27 cellular contexts compared by ENCODE assay signal in genomic region chr16:522320-523096, GRCh38. TPM values are rescaled to one million over a fixed set of nuclear protein-coding genes. Genes with fewer than 3 reads are reported as not detected.
DNase-seq lines count a peak whose midpoint lies in the region; ATAC-seq, FAIRE-seq and TF ChIP-seq lines count a peak whose summit lies in the region.
"Had no signal": no experiment of that assay in that cellular context is flagged by ENCODE, and none has a peak within 500 bp of the region (broad histone marks: within the 10 kb centered on the region; RNA-seq: fewer than 3 reads in every experiment).

No MANE protein-coding gene starts in this region.

- peak overlapping the region in 1 of 2 experiments; percentile 74; a peak in 2 of 4 replicates for H3K9ac ChIP-seq in K562 (ENCODE audit: insufficient read depth in 1 of 2, low read depth in 2 of 2, low read length in 2 of 2)
- H3K9ac ChIP-seq: KMS-11 had no signal

- H3K4me3 ChIP-seq in K562 (no peak overlapping the region), ovary (no peak overlapping the region)
- H3K4me3 ChIP-seq: prostate gland, testis had no signal

- H3K4me1 Mint-ChIP-seq in activated naive CD4-positive, alpha-beta T cell treated with anti-CD3 and anti-CD28 coated beads for 36 hours (ENCODE audit: low read depth), result peaks cover 22% of the 10 kb centered on the region

- WGBS in K562 (ENCODE audit: insufficient coverage, low coverage, missing lambda C conversion rate), result 54% methylated on average over 20 of the region's 23 CpGs
- 71 to 74% (median 73%) methylated on average over 23 of the region's 23 CpGs for WGBS in ovary, 3 donors

- no peak overlapping the region for H3K4me3 Mint-ChIP-seq in activated naive CD4-positive, alpha-beta T cell treated with anti-CD3 and anti-CD28 coated beads for 36 hours
- H3K4me3 Mint-ChIP-seq: mesothelial cell of epicardium, natural killer cell had no signal

- no peak for TF ChIP-seq POLR2A in K562 (conservative IDR thresholded peaks at IDR 0.05)
- TF ChIP-seq POLR2A in ovary (IDR thresholded peaks at IDR 0.05), result no peak

- no peak for TF ChIP-seq RAD21 in K562 (CRISPR knock-in tag; conservative IDR thresholded peaks at IDR 0.05 in 1 of 2, IDR thresholded peaks at IDR 0.05 in 1 of 2)

- intact Hi-C loops in activated naive CD4-positive, alpha-beta T cell treated with anti-CD3 and anti-CD28 coated beads for 36 hours (cut with micrococcal nuclease), result no loop called here
- intact Hi-C loops in K562 (cut with micrococcal nuclease), result no loop called here
- intact Hi-C loops in ovary (cut with DNase I), result loop anchor here in 1 of 4 donors (10.0 kb wide), 1 partner anchor 1162 kb away; no protein-coding TSS in a partner anchor

- H3K27ac ChIP-seq in K562 (ENCODE audit: extremely low read depth, low read depth, low read length) (no peak overlapping the region), ovary (no peak overlapping the region)
- H3K27ac ChIP-seq: KMS-11, prostate gland, testis had no signal

- H2AFZ ChIP-seq in K562 (ENCODE audit: low read depth, low read length), result no peak overlapping the region

- H3K36me3 ChIP-seq in K562 (ENCODE audit: control insufficient read depth, insufficient read depth, low read length) (peaks cover 11% of the 10 kb centered on the region; the same call in 2 of the 3 replicates), ovary (no peaks in the 10 kb centered on the region)
- H3K36me3 ChIP-seq: prostate gland had no signal

- H3K9me3 ChIP-seq in K562 (replicated peaks; ENCODE audit: control insufficient read depth, insufficient read depth, low read depth, low read length) (no peaks in the 10 kb centered on the region), ovary (no peaks in the 10 kb centered on the region)
- H3K9me3 ChIP-seq: prostate gland, testis had no signal

- no peaks in the 10 kb centered on the region for H3K9me3 Mint-ChIP-seq in activated naive CD4-positive, alpha-beta T cell treated with anti-CD3 and anti-CD28 coated beads for 36 hours
- H3K9me3 Mint-ChIP-seq: CD4-positive, CD25-positive, alpha-beta regulatory T cell; mesothelial cell of epicardium; natural killer cell had no signal

- no peak for FAIRE-seq in K562 (lab: Jason Lieb, UNC)
- FAIRE-seq: bronchial epithelial cell, GM12892 had no signal

- peak overlapping the region; percentile 63 for H3K27ac Mint-ChIP-seq in activated naive CD4-positive, alpha-beta T cell treated with anti-CD3 and anti-CD28 coated beads for 36 hours
- H3K27ac Mint-ChIP-seq: CD4-positive, CD25-positive, alpha-beta regulatory T cell; mesothelial cell of epicardium had no signal

- no peak for ATAC-seq in K562
- ATAC-seq in GM19324 (IDR thresholded peaks at IDR 0.05; ENCODE audit: low FRiP score, unreplicated experiment), result no peak
- ATAC-seq: left lobe of liver, natural killer cell had no signal

- POLR2A ChIA-PET in K562 (lab: Yijun Ruan, JAX), result no interaction called here

- H3K36me3 Mint-ChIP-seq in activated naive CD4-positive, alpha-beta T cell treated with anti-CD3 and anti-CD28 coated beads for 36 hours (ENCODE audit: low read depth), result peaks cover 4% of the 10 kb centered on the region
- H3K36me3 Mint-ChIP-seq: CD4-positive, CD25-positive, alpha-beta regulatory T cell; natural killer cell had no signal

- TF ChIP-seq EP300 in K562 (IDR thresholded peaks at IDR 0.05; ENCODE audit: low read length), result no peak
- TF ChIP-seq EP300 in ovary (IDR thresholded peaks at IDR 0.05), result no peak

- CTCF ChIA-PET in activated naive CD4-positive, alpha-beta T cell treated with anti-CD3 and anti-CD28 coated beads for 36 hours (lab: Charles Lee), result no interaction called here
- CTCF ChIA-PET in K562 (lab: Yijun Ruan, JAX; ENCODE audit: low intra/inter-chr PET ratio), result no interaction called here

- TF ChIP-seq CTCF in K562 (IDR thresholded peaks at IDR 0.05 in 2 of 3, conservative IDR thresholded peaks at IDR 0.05 in 1 of 3; ENCODE audit: insufficient read depth in 2 of 3, low read depth in 1 of 3, low read length in 3 of 3) (no peak), ovary (IDR thresholded peaks at IDR 0.05) (no peak)

- in situ Hi-C loops in K562 (cut with MboI), result no loop called here

- H3K27me3 Mint-ChIP-seq in activated naive CD4-positive, alpha-beta T cell treated with anti-CD3 and anti-CD28 coated beads for 36 hours (ENCODE audit: low read depth), result no peaks in the 10 kb centered on the region
- H3K27me3 Mint-ChIP-seq: CD4-positive, CD25-positive, alpha-beta regulatory T cell had no signal

- no peak for DNase-seq in activated naive CD4-positive, alpha-beta T cell treated with anti-CD3 and anti-CD28 coated beads for 36 hours
- no peak for DNase-seq in activated naive CD4-positive, alpha-beta T cell treated with Interleukin-2 at 50 U/mL for 16 hours
- DNase-seq in D341Med (ENCODE audit: low spot score), result peak; percentile 73
- DNase-seq in K562 (ENCODE audit: extremely low read depth in 1 of 4, low spot score in 3 of 4), result no peak
- peak in 3 of 5 donors; percentile 44 to 60 (median 56) for DNase-seq in ovary
- DNase-seq in foreskin melanocyte, result no peak
- DNase-seq in EL, result no peak
- DNase-seq: amniotic stem cell; CD4-positive, CD25-positive, alpha-beta regulatory T cell; DMS79; head of caudate nucleus; natural killer cell; NCI-H1048; NCI-H187 treated with DMSO at 0.1 percent for 48 hours; NCI-H748 treated with DMSO at 0.1 percent for 48 hours; SHP77; stimulated activated CD4-positive, alpha-beta T cell treated with anti-CD3 and anti-CD28 coated beads, Interleukin-1b, Interleukin-23, amount 100 ng/mL, for 48 hours; SW 1271; testis had no signal

- H4K20me1 ChIP-seq in K562 (replicated peaks; ENCODE audit: control insufficient read depth, insufficient read depth, low read length), result peaks cover 3% of the 10 kb centered on the region; the same call in 1 of the 2 replicates

- no peaks in the 10 kb centered on the region for H3K9me1 ChIP-seq in K562 (ENCODE audit: control insufficient read depth, insufficient read depth, low read length)

- no peaks in the 10 kb centered on the region for H3K27me3 ChIP-seq in K562 (ENCODE audit: control insufficient read depth in 2 of 2, insufficient read depth in 2 of 2, low read length in 2 of 2)
- H3K27me3 ChIP-seq in ovary, result no peaks in the 10 kb centered on the region
- H3K27me3 ChIP-seq: testis had no signal

- no TSS peak for BruUV-seq in K562 (replicated peaks; lab: Mats Ljungman, UMichigan)

- H3K4me1 ChIP-seq in K562 (replicated peaks in 1 of 2; ENCODE audit: control insufficient read depth in 2 of 2, insufficient read depth in 2 of 2, low read length in 2 of 2), result peaks cover 16 to 79% of the 10 kb centered on the region in 2 experiments; a peak in 4 of 5 replicates
- H3K4me1 ChIP-seq in ovary (ENCODE audit: insufficient read depth), result peaks cover 6% of the 10 kb centered on the region

- no peak overlapping the region for H3K4me2 ChIP-seq in K562 (ENCODE audit: insufficient read depth, low read length)
- H3K4me2 ChIP-seq: KMS-11 had no signal

- H3K79me2 ChIP-seq in K562 (ENCODE audit: control insufficient read depth, insufficient read depth, low read length), result peaks cover 27% of the 10 kb centered on the region

RNA-seq across cellular contexts. Expression of gene CAPN15, which starts 5.0 kb away (rescaled TPM):
- 10 to 100 TPM; 54.4 to 56.9 TPM for total RNA-seq in activated naive CD4-positive, alpha-beta T cell treated with anti-CD3 and anti-CD28 coated beads for 36 hours
- 95.0 and 335 TPM in 2 replicates for total RNA-seq in K562 (2011; cell fraction: chromatin; rRNA removed; ENCODE audit: low replicate concordance)
- 221 and 227 TPM in 2 replicates for total RNA-seq in K562 (2011; cell fraction: nucleolus; rRNA removed)
- total RNA-seq in K562 (2011; cell fraction: nucleoplasm; rRNA removed), result 99.2 and 108 TPM in 2 replicates
- total RNA-seq in K562 (2014; rRNA removed) (63.2 and 81.8 TPM in 2 replicates), K562 (2014; rRNA removed; fragmentation: Illumina TruSeq; extraction: Trizol) (4.2 and 4.3 TPM in 2 replicates), K562 (2015; rRNA removed; fragmentation: Illumina TruSeq; extraction: Trizol) (26.1 and 28.1 TPM in 2 replicates), K562 (2021) (105 and 111 TPM in 2 replicates), ovary (10 to 100 TPM; 16.9 to 38.9 (median 30.5) TPM)
- polyA plus RNA-seq in K562 (2011; rRNA removed) (14.2 and 20.5 TPM in 2 replicates), K562 (2014; fragmentation: Illumina TruSeq; extraction: Trizol) (4.9 and 23.2 TPM in 2 replicates), K562 (2014; fragmentation: Nextera tagmentation; extraction: Ambion mirVana) (under 1 TPM; 0.62 to 0.77 TPM), K562 (2014; rRNA removed) (50.2 and 52.3 TPM in 2 replicates), ovary (10 to 100 TPM in 1 of 2 donors, 1 to 10 TPM in 1; 1.6 to 19.4 TPM)
- 20.0 and 89.6 TPM in 2 replicates for polyA plus RNA-seq in K562 (2011; cell fraction: cytosol; rRNA removed)
- 120 and 194 TPM in 2 replicates for polyA plus RNA-seq in K562 (2011; cell fraction: nucleus; rRNA removed)
- 43.4 and 45.5 TPM in 2 replicates for polyA plus RNA-seq in K562 (2012)
- polyA minus RNA-seq in K562 (2011; rRNA and poly(A)+ RNA removed), result 5.4 and 12.8 TPM in 2 replicates
- polyA minus RNA-seq in K562 (2011; cell fraction: cytosol; rRNA and poly(A)+ RNA removed), result 69.7 and 71.5 TPM in 2 replicates
- 29.7 and 35.1 TPM in 2 replicates for polyA minus RNA-seq in K562 (2011; cell fraction: nucleus; rRNA and poly(A)+ RNA removed)

RNA-seq across cellular contexts. Expression of gene PRR35, which starts 37.7 kb away (rescaled TPM):
- not detected for total RNA-seq in activated naive CD4-positive, alpha-beta T cell treated with anti-CD3 and anti-CD28 coated beads for 36 hours
- total RNA-seq in K562 (2011; cell fraction: chromatin; rRNA removed; ENCODE audit: low replicate concordance), result 0.18 and 0.79 TPM in 2 replicates
- total RNA-seq in K562 (2011; cell fraction: nucleolus; rRNA removed), result 0.66 and 1.3 TPM in 2 replicates
- total RNA-seq in K562 (2011; cell fraction: nucleoplasm; rRNA removed), result 0.29 and 0.53 TPM in 2 replicates
- total RNA-seq in K562 (2014; rRNA removed), result 0.41 and 0.45 TPM in 2 replicates
- total RNA-seq in K562 (2014; rRNA removed; fragmentation: Illumina TruSeq; extraction: Trizol), result not detected in 2 replicates
- 0.08 TPM in 1 of 2 replicates, not detected in the other for total RNA-seq in K562 (2015; rRNA removed; fragmentation: Illumina TruSeq; extraction: Trizol)
- total RNA-seq in K562 (2021), result 0.18 and 0.42 TPM in 2 replicates
- 0.09 and 0.17 TPM in 2 replicates for polyA plus RNA-seq in K562 (2011; rRNA removed)
- polyA plus RNA-seq in K562 (2011; cell fraction: cytosol; rRNA removed), result 0.07 and 1.2 TPM in 2 replicates
- polyA plus RNA-seq in K562 (2011; cell fraction: nucleus; rRNA removed), result 0.20 and 2.2 TPM in 2 replicates
- polyA plus RNA-seq in K562 (2012), result 0.09 and 0.14 TPM in 2 replicates
- 0.07 TPM in 1 of 2 replicates, not detected in the other for polyA plus RNA-seq in K562 (2014; fragmentation: Illumina TruSeq; extraction: Trizol)
- not detected for polyA plus RNA-seq in K562 (2014; fragmentation: Nextera tagmentation; extraction: Ambion mirVana)
- polyA plus RNA-seq in K562 (2014; rRNA removed), result 0.15 and 0.24 TPM in 2 replicates
- polyA minus RNA-seq in K562 (2011; rRNA and poly(A)+ RNA removed), result not detected in 2 replicates
- not detected in 2 replicates for polyA minus RNA-seq in K562 (2011; cell fraction: cytosol; rRNA and poly(A)+ RNA removed)
- 0.27 TPM in 1 of 2 replicates, not detected in the other for polyA minus RNA-seq in K562 (2011; cell fraction: nucleus; rRNA and poly(A)+ RNA removed)
- not detected for total RNA-seq in ovary
- not detected for polyA plus RNA-seq in ovary
- total RNA-seq: bronchial epithelial cell; CD4-positive, CD25-positive, alpha-beta regulatory T cell; left lobe of liver; skeletal muscle tissue had no signal
- polyA plus RNA-seq: CD4-positive, CD25-positive, alpha-beta regulatory T cell had no signal

RNA-seq across cellular contexts. Expression of gene NHLRC4, which starts 44.3 kb away (rescaled TPM):
- under 1 TPM; 0.60 to 0.67 TPM for total RNA-seq in activated naive CD4-positive, alpha-beta T cell treated with anti-CD3 and anti-CD28 coated beads for 36 hours
- 3.1 and 8.5 TPM in 2 replicates for total RNA-seq in K562 (2011; cell fraction: chromatin; rRNA removed; ENCODE audit: low replicate concordance)
- total RNA-seq in K562 (2011; cell fraction: nucleolus; rRNA removed), result 8.4 and 8.8 TPM in 2 replicates
- total RNA-seq in K562 (2011; cell fraction: nucleoplasm; rRNA removed), result 5.0 TPM in 2 replicates
- total RNA-seq in K562 (2014; rRNA removed) (2.6 and 3.1 TPM in 2 replicates), K562 (2014; rRNA removed; fragmentation: Illumina TruSeq; extraction: Trizol) (0.47 and 0.48 TPM in 2 replicates), K562 (2015; rRNA removed; fragmentation: Illumina TruSeq; extraction: Trizol) (1.2 and 1.3 TPM in 2 replicates), K562 (2021) (2.0 and 3.0 TPM in 2 replicates), ovary (10 to 100 TPM in 1 of 7 donors, 1 to 10 TPM in 6; 3.2 to 15.4 (median 5.0) TPM)
- polyA plus RNA-seq in K562 (2011; rRNA removed) (1.3 and 1.7 TPM in 2 replicates), K562 (2014; fragmentation: Illumina TruSeq; extraction: Trizol) (0.24 and 1.1 TPM in 2 replicates), K562 (2014; fragmentation: Nextera tagmentation; extraction: Ambion mirVana) (not detected), K562 (2014; rRNA removed) (3.2 and 3.7 TPM in 2 replicates), ovary (1 to 10 TPM in 1 of 2 donors, under 1 TPM in 1; 0.53 to 5.9 TPM)
- 2.0 and 4.5 TPM in 2 replicates for polyA plus RNA-seq in K562 (2011; cell fraction: cytosol; rRNA removed)
- polyA plus RNA-seq in K562 (2011; cell fraction: nucleus; rRNA removed), result 6.2 and 8.3 TPM in 2 replicates
- polyA plus RNA-seq in K562 (2012), result 1.7 and 7.2 TPM in 2 replicates
- 0.39 and 0.51 TPM in 2 replicates for polyA minus RNA-seq in K562 (2011; rRNA and poly(A)+ RNA removed)
- 1.3 TPM in 1 of 2 replicates, not detected in the other for polyA minus RNA-seq in K562 (2011; cell fraction: cytosol; rRNA and poly(A)+ RNA removed)
- polyA minus RNA-seq in K562 (2011; cell fraction: nucleus; rRNA and poly(A)+ RNA removed), result 6.5 and 8.1 TPM in 2 replicates

RNA-seq across cellular contexts. Expression of gene PIGQ, which starts 47.3 kb away (rescaled TPM):
- 10 to 100 TPM; 18.6 to 19.2 TPM for total RNA-seq in activated naive CD4-positive, alpha-beta T cell treated with anti-CD3 and anti-CD28 coated beads for 36 hours
- total RNA-seq in K562 (2011; cell fraction: chromatin; rRNA removed; ENCODE audit: low replicate concordance), result 51.8 and 208 TPM in 2 replicates
- total RNA-seq in K562 (2011; cell fraction: nucleolus; rRNA removed), result 193 and 220 TPM in 2 replicates
- total RNA-seq in K562 (2011; cell fraction: nucleoplasm; rRNA removed), result 84.0 and 92.9 TPM in 2 replicates
- total RNA-seq in K562 (2014; rRNA removed), result 30.7 and 36.1 TPM in 2 replicates
- total RNA-seq in K562 (2014; rRNA removed; fragmentation: Illumina TruSeq; extraction: Trizol), result 2.3 and 3.4 TPM in 2 replicates
- 14.1 and 14.3 TPM in 2 replicates for total RNA-seq in K562 (2015; rRNA removed; fragmentation: Illumina TruSeq; extraction: Trizol)
- total RNA-seq in K562 (2021), result 43.7 and 49.6 TPM in 2 replicates
- polyA plus RNA-seq in K562 (2011; rRNA removed), result 11.2 and 19.4 TPM in 2 replicates
- 15.7 and 51.3 TPM in 2 replicates for polyA plus RNA-seq in K562 (2011; cell fraction: cytosol; rRNA removed)
- 84.7 and 175 TPM in 2 replicates for polyA plus RNA-seq in K562 (2011; cell fraction: nucleus; rRNA removed)
- polyA plus RNA-seq in K562 (2012), result 22.2 and 33.3 TPM in 2 replicates
- polyA plus RNA-seq in K562 (2014; fragmentation: Illumina TruSeq; extraction: Trizol), result 11.7 and 21.9 TPM in 2 replicates
- polyA plus RNA-seq in K562 (2014; fragmentation: Nextera tagmentation; extraction: Ambion mirVana), result 1 to 10 TPM in 1 of 2 experiments, under 1 TPM in 1; 0.20 to 2.5 TPM
- polyA plus RNA-seq in K562 (2014; rRNA removed), result 42.1 and 42.3 TPM in 2 replicates
- 9.6 and 17.9 TPM in 2 replicates for polyA minus RNA-seq in K562 (2011; rRNA and poly(A)+ RNA removed)
- 11.2 and 15.5 TPM in 2 replicates for polyA minus RNA-seq in K562 (2011; cell fraction: cytosol; rRNA and poly(A)+ RNA removed)
- polyA minus RNA-seq in K562 (2011; cell fraction: nucleus; rRNA and poly(A)+ RNA removed), result 33.2 and 44.4 TPM in 2 replicates
- total RNA-seq in ovary, result 10 to 100 TPM; 24.1 to 47.7 (median 39.8) TPM
- polyA plus RNA-seq in ovary, result 10 to 100 TPM in 1 of 2 donors, 1 to 10 TPM in 1; 4.3 to 36.3 TPM

Comparison
In these comparisons a context has a peak if more than half of its experiments do, and no peak if none do; other contexts are left out.
1. DNase-seq: peak in D341Med (single experiment) and ovary (3 of 5); none in activated naive CD4-positive, alpha-beta T cell treated with anti-CD3 and anti-CD28 coated beads for 36 hours (single experiment), activated naive CD4-positive, alpha-beta T cell treated with Interleukin-2 at 50 U/mL for 16 hours (single experiment), K562 (0 of 4), foreskin melanocyte (single experiment) and EL (single experiment).